ENCODE assay signal across 29 cellular contexts in genomic region chr13:18628428-18628827, GRCh38.
"Had no signal": no experiment of that assay in that cellular context is flagged by ENCODE, and none has a peak within 500 bp of the region (broad histone marks: within the 10 kb centered on the region; RNA-seq: fewer than 3 reads in every experiment).

No MANE protein-coding gene starts in this region.

- H3K36me3 ChIP-seq: ascending aorta, Peyer's patch, SJCRH30 had no signal

- DNase-seq: activated CD4-positive, alpha-beta memory T cell treated with anti-CD3 and anti-CD28 coated beads for 36 hours; activated CD4-positive, alpha-beta T cell treated with anti-CD3 and anti-CD28 coated beads, Interleukin-2, amount 10 ng/mL, durations not matched to agents 7 days and 5 days; activated CD4-positive, CD25-positive, alpha-beta regulatory T cell treated with anti-CD3 and anti-CD28 coated beads, Interleukin-2, amount 50 U/mL, for 72 hours; activated CD8-positive, alpha-beta memory T cell treated with anti-CD3 and anti-CD28 coated beads for 24 hours; activated effector memory CD4-positive, alpha-beta T cell treated with anti-CD3 and anti-CD28 coated beads, Interleukin-2, amount 50 U/mL, for 16 hours; activated naive CD4-positive, alpha-beta T cell treated with Interleukin-2 at 50 U/mL for 16 hours; activated naive CD8-positive, alpha-beta T cell treated with anti-CD3 and anti-CD28 coated beads, Interleukin-2, amount 50 U/mL, for 24 hours; activated T-cell treated with anti-CD3 and anti-CD28 coated beads, Interleukin-2, amount 50 U/mL, for 4 hours; amniotic stem cell; central memory CD4-positive, alpha-beta T cell; MM.1S; NCI-H1105; NCI-H1436; NCI-H187; NCI-H2081 treated with DMSO at 0.1 percent for 48 hours; NCI-H345; NCI-H510A; NCI-H526 treated with DMSO at 0.1 percent for 48 hours; NCI-H82; Peyer's patch; Right ventricle myocardium superior; SJCRH30 had no signal

- H3K4me3 ChIP-seq: ascending aorta, body of pancreas, coronary artery, Peyer's patch, SJCRH30 had no signal

- H3K9me3 ChIP-seq: ascending aorta, body of pancreas, Peyer's patch, SJCRH30 had no signal

- ATAC-seq: activated naive CD4-positive, alpha-beta T cell treated with anti-CD3 and anti-CD28 coated beads, Interleukin-2, amount 50 U/mL, for 72 hours; activated naive CD8-positive, alpha-beta T cell treated with anti-CD3 and anti-CD28 coated beads, Interleukin-2, amount 50 U/mL, for 24 hours; activated T-cell treated with anti-CD3 and anti-CD28 coated beads, Interleukin-2, amount 50 U/mL, for 4 hours; body of pancreas; WTC11 had no signal

- H3K27me3 ChIP-seq: ascending aorta, body of pancreas, Peyer's patch, SJCRH30 had no signal

- H3K27ac ChIP-seq: ascending aorta, body of pancreas, coronary artery, Peyer's patch, RWPE1, SJCRH30 had no signal

- FAIRE-seq: bronchial epithelial cell had no signal

- H3K4me1 ChIP-seq: ascending aorta, body of pancreas, Peyer's patch, SJCRH30 had no signal
